In genomic region chr20:17844549-17845298, GRCh38 we compare ENCODE assay signal across 18 cellular contexts.
DNase-seq lines count a peak whose midpoint lies in the region; ATAC-seq and TF ChIP-seq lines count a peak whose summit lies in the region.
"Had no signal": no experiment of that assay in that cellular context is flagged by ENCODE, and none has a peak within 500 bp of the region (broad histone marks: within the 10 kb centered on the region; RNA-seq: fewer than 3 reads in every experiment).

No MANE protein-coding gene starts in this region.

- peaks cover 3% of the 10 kb centered on the region for H3K36me3 Mint-ChIP-seq in activated CD8-positive, alpha-beta memory T cell treated with anti-CD3 and anti-CD28 coated beads, Interleukin-2, amount 10 ng/mL, durations not matched to agents 7 days and 5 days
- H3K36me3 Mint-ChIP-seq in natural killer cell treated with Interleukin-12 subunit alpha and Interleukin-12 subunit beta and Interleukin-15 and Interleukin-18, amount 100 ng/mL, for 72 hours, result no peaks in the 10 kb centered on the region
- H3K36me3 Mint-ChIP-seq: stimulated activated effector memory CD8-positive, alpha-beta T cell treated with anti-CD3 and anti-CD28 coated beads, Interleukin-12 subunit alpha, Interleukin-12 subunit beta, amount 100 ng/mL, for 72 hours had no signal

- no peak for ATAC-seq in activated CD8-positive, alpha-beta memory T cell treated with anti-CD3 and anti-CD28 coated beads, Interleukin-2, amount 10 ng/mL, durations not matched to agents 7 days and 5 days
- ATAC-seq in natural killer cell treated with Interleukin-12 subunit alpha and Interleukin-12 subunit beta and Interleukin-15 and Interleukin-18, amount 100 ng/mL, for 72 hours, result no peak

- no peaks in the 10 kb centered on the region for H3K9me3 ChIP-seq in HEK293 (ENCODE audit: control insufficient read depth, insufficient read depth, low read depth, low read length)
- no peaks in the 10 kb centered on the region for H3K9me3 ChIP-seq in ascending aorta
- H3K9me3 ChIP-seq: neutrophil had no signal

- H3K4me3 ChIP-seq in HEK293 (ENCODE audit: low read depth, low read length), result no peak overlapping the region
- no peak overlapping the region for H3K4me3 ChIP-seq in ascending aorta
- H3K4me3 ChIP-seq: lung had no signal

- intact Hi-C loops in ascending aorta (cut with DNase I), result loop anchor here (5.0 kb wide), 2 partner anchors 162 to 277 kb away; partner anchors contain the start of gene RRBP1

- H3K9me3 Mint-ChIP-seq in activated CD8-positive, alpha-beta memory T cell treated with anti-CD3 and anti-CD28 coated beads, Interleukin-2, amount 10 ng/mL, durations not matched to agents 7 days and 5 days (ENCODE audit: low read depth), result no peaks in the 10 kb centered on the region
- no peaks in the 10 kb centered on the region for H3K9me3 Mint-ChIP-seq in natural killer cell treated with Interleukin-12 subunit alpha and Interleukin-12 subunit beta and Interleukin-15 and Interleukin-18, amount 100 ng/mL, for 72 hours
- H3K9me3 Mint-ChIP-seq: CD4-positive, alpha-beta T cell; stimulated activated effector memory CD8-positive, alpha-beta T cell treated with anti-CD3 and anti-CD28 coated beads, Interleukin-12 subunit alpha, Interleukin-12 subunit beta, amount 100 ng/mL, for 72 hours had no signal

- POLR2A ChIA-PET in HEK293 (lab: Yijun Ruan, JAX), result no interaction called here
- POLR2A ChIA-PET in HEK293T (lab: Yijun Ruan, JAX), result no interaction called here

- H3K27ac ChIP-seq in HEK293 (ENCODE audit: extremely low read depth, low read depth, low read length) (no peak overlapping the region), ascending aorta (peak overlapping the region; percentile 85 to 88)
- H3K27ac ChIP-seq: neutrophil had no signal

- CTCF ChIA-PET in activated CD8-positive, alpha-beta memory T cell treated with anti-CD3 and anti-CD28 coated beads, Interleukin-2, amount 10 ng/mL, durations not matched to agents 7 days and 5 days (lab: Charles Lee), result interaction anchor here (1.7 kb wide), 1 partner anchor 12 kb away, joined by 4 read pairs; no protein-coding TSS in a partner anchor
- CTCF ChIA-PET in HEK293 (lab: Yijun Ruan, JAX) (no interaction called here), HEK293T (lab: Yijun Ruan, JAX) (interaction anchor here (0.8 kb wide), 1 partner anchor 15 kb away, joined by 6 read pairs; no protein-coding TSS in a partner anchor)

- H3K27me3 Mint-ChIP-seq in activated CD8-positive, alpha-beta memory T cell treated with anti-CD3 and anti-CD28 coated beads, Interleukin-2, amount 10 ng/mL, durations not matched to agents 7 days and 5 days, result peaks cover 9% of the 10 kb centered on the region
- no peaks in the 10 kb centered on the region for H3K27me3 Mint-ChIP-seq in natural killer cell treated with Interleukin-12 subunit alpha and Interleukin-12 subunit beta and Interleukin-15 and Interleukin-18, amount 100 ng/mL, for 72 hours
- H3K27me3 Mint-ChIP-seq: CD4-positive, alpha-beta T cell had no signal

- H3K4me3 Mint-ChIP-seq in activated CD8-positive, alpha-beta memory T cell treated with anti-CD3 and anti-CD28 coated beads, Interleukin-2, amount 10 ng/mL, durations not matched to agents 7 days and 5 days, result no peak overlapping the region
- peak overlapping the region; percentile 44 for H3K4me3 Mint-ChIP-seq in natural killer cell treated with Interleukin-12 subunit alpha and Interleukin-12 subunit beta and Interleukin-15 and Interleukin-18, amount 100 ng/mL, for 72 hours
- H3K4me3 Mint-ChIP-seq: CD4-positive, alpha-beta T cell; stimulated activated effector memory CD8-positive, alpha-beta T cell treated with anti-CD3 and anti-CD28 coated beads, Interleukin-12 subunit alpha, Interleukin-12 subunit beta, amount 100 ng/mL, for 72 hours had no signal

- no peak for DNase-seq in activated CD8-positive, alpha-beta memory T cell treated with anti-CD3 and anti-CD28 coated beads, Interleukin-2, amount 10 ng/mL, durations not matched to agents 7 days and 5 days
- no peak for DNase-seq in activated CD8-positive, alpha-beta memory T cell treated with anti-CD3 and anti-CD28 coated beads, Interleukin-2, amount 50 U/mL, for 48 hours
- DNase-seq in ascending aorta (ENCODE audit: low spot score in 2 of 2) (no peak), HEK293T (ENCODE audit: extremely low spot score) (no peak), NCI-H1436 treated with DMSO at 0.1 percent for 48 hours (lab: John Stamatoyannopoulos, UW) (no peak), NCI-H187 treated with DMSO at 0.1 percent for 48 hours (lab: John Stamatoyannopoulos, UW) (no peak)
- no peak for DNase-seq in natural killer cell treated with Interleukin-12 subunit alpha and Interleukin-12 subunit beta and Interleukin-15 and Interleukin-18, amount 100 ng/mL, for 72 hours (ENCODE audit: low spot score)
- DNase-seq: activated CD4-positive, alpha-beta T cell treated with anti-CD3 and anti-CD28 coated beads for 1 hour; brain microvascular endothelial cell; NCI-H1417 treated with DMSO at 0.1 percent for 48 hours; NCI-H524 treated with DMSO at 0.1 percent for 48 hours; small intestine; stimulated activated CD4-positive, alpha-beta T cell treated with anti-CD3 and anti-CD28 coated beads, Interleukin-2, amount 100 ng/mL, for 24 hours had no signal

- H3K36me3 ChIP-seq in HEK293 (ENCODE audit: control insufficient read depth in 2 of 2, insufficient read depth in 1 of 2, low read length in 2 of 2), result no peaks in the 10 kb centered on the region
- no peaks in the 10 kb centered on the region for H3K36me3 ChIP-seq in ascending aorta
- H3K36me3 ChIP-seq: brain microvascular endothelial cell, neutrophil had no signal

- peak overlapping the region; percentile 86 for H3K27ac Mint-ChIP-seq in activated CD8-positive, alpha-beta memory T cell treated with anti-CD3 and anti-CD28 coated beads, Interleukin-2, amount 10 ng/mL, durations not matched to agents 7 days and 5 days
- H3K27ac Mint-ChIP-seq in natural killer cell treated with Interleukin-12 subunit alpha and Interleukin-12 subunit beta and Interleukin-15 and Interleukin-18, amount 100 ng/mL, for 72 hours, result peak overlapping the region in 1 of 2 donors; percentile 48
- H3K27ac Mint-ChIP-seq: stimulated activated effector memory CD8-positive, alpha-beta T cell treated with anti-CD3 and anti-CD28 coated beads, Interleukin-12 subunit alpha, Interleukin-12 subunit beta, amount 100 ng/mL, for 72 hours had no signal

- H3K27me3 ChIP-seq in ascending aorta, result no peaks in the 10 kb centered on the region
- H3K27me3 ChIP-seq: brain microvascular endothelial cell had no signal

- H3K4me1 Mint-ChIP-seq in activated CD8-positive, alpha-beta memory T cell treated with anti-CD3 and anti-CD28 coated beads, Interleukin-2, amount 10 ng/mL, durations not matched to agents 7 days and 5 days, result peaks cover 61% of the 10 kb centered on the region
- peaks cover 37 to 44% of the 10 kb centered on the region in 2 donors for H3K4me1 Mint-ChIP-seq in natural killer cell treated with Interleukin-12 subunit alpha and Interleukin-12 subunit beta and Interleukin-15 and Interleukin-18, amount 100 ng/mL, for 72 hours (ENCODE audit: low read depth in 2 of 2)

- no peaks in the 10 kb centered on the region for H3K4me1 ChIP-seq in HEK293 (ENCODE audit: control insufficient read depth, insufficient read depth, low read length)
- peaks cover 18 to 35% of the 10 kb centered on the region in 2 donors for H3K4me1 ChIP-seq in ascending aorta

- no peak for TF ChIP-seq CTCF in HEK293 (tag by site-specific recombination; IDR thresholded peaks at IDR 0.05)
- no peak for TF ChIP-seq CTCF in ascending aorta (IDR thresholded peaks at IDR 0.05)

TF ChIP-seq in HEK293, 187 proteins besides CTCF, POLR2A, EP300 and RAD21:
- TF ChIP-seq ZNF792 (tag by site-specific recombination; IDR thresholded peaks at IDR 0.05) (no peak), ZFP41 (tag by site-specific recombination; IDR thresholded peaks at IDR 0.05; ENCODE audit: borderline replicate concordance) (no peak), ZNF785 (tag by site-specific recombination; IDR thresholded peaks at IDR 0.05) (no peak), ZNF692 (tag by site-specific recombination; IDR thresholded peaks at IDR 0.05) (no peak), ZNF366 (tag by site-specific recombination; conservative IDR thresholded peaks at IDR 0.05) (0 out of 2 replicates have a peak, but pooled peaks have one; percentile 48), ZNF707 (tag by site-specific recombination; IDR thresholded peaks at IDR 0.05) (no peak), ZNF555 (tag by site-specific recombination; conservative IDR thresholded peaks at IDR 0.05) (no peak)

TF ChIP-seq in HEK293T, 16 proteins besides CTCF, POLR2A, EP300 and RAD21:
- no peak for TF ChIP-seq ZNF384 (IDR thresholded peaks at IDR 0.05)
- no peak for TF ChIP-seq L3MBTL2 (conservative IDR thresholded peaks at IDR 0.05)
- TF ChIP-seq HDGF (IDR thresholded peaks at IDR 0.05; ENCODE audit: borderline replicate concordance), result no peak
- TF ChIP-seq FOXK2 (IDR thresholded peaks at IDR 0.05), result no peak
- no peak for TF ChIP-seq TARDBP (IDR thresholded peaks at IDR 0.05)
- TF ChIP-seq BHLHE40 (IDR thresholded peaks at IDR 0.05; ENCODE audit: borderline replicate concordance), result no peak
- TF ChIP-seq ELF4 (IDR thresholded peaks at IDR 0.05), result no peak
- no peak for TF ChIP-seq ARNT (IDR thresholded peaks at IDR 0.05)
- TF ChIP-seq FOXM1 (IDR thresholded peaks at IDR 0.05; ENCODE audit: borderline replicate concordance), result no peak
- no peak for TF ChIP-seq PKNOX1 (IDR thresholded peaks at IDR 0.05)
- TF ChIP-seq NFRKB (IDR thresholded peaks at IDR 0.05), result no peak
- TF ChIP-seq LEF1 (IDR thresholded peaks at IDR 0.05; ENCODE audit: borderline replicate concordance), result no peak
- no peak for TF ChIP-seq SP1 (IDR thresholded peaks at IDR 0.05)
- TF ChIP-seq CTBP1 (IDR thresholded peaks at IDR 0.05; ENCODE audit: borderline replicate concordance), result no peak
- no peak for TF ChIP-seq SUZ12 (IDR thresholded peaks at IDR 0.05)
- no peak for TF ChIP-seq FOXA1 (IDR thresholded peaks at IDR 0.05)
